1 cellular context compared by ENCODE assay signal in the genomic region with DNA sequence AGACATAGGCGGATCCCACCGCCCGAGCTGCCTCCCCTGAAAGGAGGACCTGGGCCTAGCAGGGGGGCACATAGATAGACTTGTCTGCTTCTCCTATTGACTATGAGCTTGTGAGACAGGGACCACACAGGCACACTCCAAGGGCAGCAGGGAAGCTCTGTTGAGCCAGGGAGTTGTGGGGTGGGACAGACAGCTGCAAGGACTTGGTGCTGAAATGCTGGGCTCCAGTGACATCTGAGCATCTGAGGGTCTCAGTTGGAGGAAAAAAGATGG.
TF ChIP-seq lines count a peak whose summit lies in the region.

No MANE protein-coding gene starts in this region.

TF ChIP-seq in HepG2, 621 proteins besides CTCF, POLR2A, EP300 and RAD21:
- no peak for TF ChIP-seq PLRG1 (conservative IDR thresholded peaks at IDR 0.05)
- TF ChIP-seq, protein P1, sequence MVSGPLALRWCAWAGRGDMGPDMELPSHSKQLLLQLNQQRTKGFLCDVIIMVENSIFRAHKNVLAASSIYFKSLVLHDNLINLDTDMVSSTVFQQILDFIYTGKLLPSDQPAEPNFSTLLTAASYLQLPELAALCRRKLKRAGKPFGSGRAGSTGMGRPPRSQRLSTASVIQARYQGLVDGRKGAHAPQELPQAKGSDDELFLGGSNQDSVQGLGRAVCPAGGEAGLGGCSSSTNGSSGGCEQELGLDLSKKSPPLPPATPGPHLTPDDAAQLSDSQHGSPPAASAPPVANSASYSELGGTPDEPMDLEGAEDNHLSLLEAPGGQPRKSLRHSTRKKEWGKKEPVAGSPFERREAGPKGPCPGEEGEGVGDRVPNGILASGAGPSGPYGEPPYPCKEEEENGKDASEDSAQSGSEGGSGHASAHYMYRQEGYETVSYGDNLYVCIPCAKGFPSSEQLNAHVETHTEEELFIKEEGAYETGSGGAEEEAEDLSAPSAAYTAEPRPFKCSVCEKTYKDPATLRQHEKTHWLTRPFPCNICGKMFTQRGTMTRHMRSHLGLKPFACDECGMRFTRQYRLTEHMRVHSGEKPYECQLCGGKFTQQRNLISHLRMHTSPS (CRISPR knock-in tag; IDR thresholded peaks at IDR 0.05; ENCODE audit: low read depth) = no peak
- TF ChIP-seq ZBTB20 (CRISPR knock-in tag; IDR thresholded peaks at IDR 0.05; ENCODE audit: borderline replicate concordance, low read depth) = no peak
- TF ChIP-seq IRF2 (CRISPR knock-in tag; IDR thresholded peaks at IDR 0.05) = no peak
- TF ChIP-seq, protein P2, sequence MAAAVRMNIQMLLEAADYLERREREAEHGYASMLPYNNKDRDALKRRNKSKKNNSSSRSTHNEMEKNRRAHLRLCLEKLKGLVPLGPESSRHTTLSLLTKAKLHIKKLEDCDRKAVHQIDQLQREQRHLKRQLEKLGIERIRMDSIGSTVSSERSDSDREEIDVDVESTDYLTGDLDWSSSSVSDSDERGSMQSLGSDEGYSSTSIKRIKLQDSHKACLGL (CRISPR knock-in tag; IDR thresholded peaks at IDR 0.05) = no peak
- no peak for TF ChIP-seq NR1H2 (CRISPR knock-in tag; IDR thresholded peaks at IDR 0.05; ENCODE audit: borderline replicate concordance, low read depth)
- no peak for TF ChIP-seq ZSCAN30 (CRISPR knock-in tag; IDR thresholded peaks at IDR 0.05)
- no peak for TF ChIP-seq BORCS8-MEF2B (CRISPR knock-in tag; IDR thresholded peaks at IDR 0.05)
- TF ChIP-seq, protein P3, sequence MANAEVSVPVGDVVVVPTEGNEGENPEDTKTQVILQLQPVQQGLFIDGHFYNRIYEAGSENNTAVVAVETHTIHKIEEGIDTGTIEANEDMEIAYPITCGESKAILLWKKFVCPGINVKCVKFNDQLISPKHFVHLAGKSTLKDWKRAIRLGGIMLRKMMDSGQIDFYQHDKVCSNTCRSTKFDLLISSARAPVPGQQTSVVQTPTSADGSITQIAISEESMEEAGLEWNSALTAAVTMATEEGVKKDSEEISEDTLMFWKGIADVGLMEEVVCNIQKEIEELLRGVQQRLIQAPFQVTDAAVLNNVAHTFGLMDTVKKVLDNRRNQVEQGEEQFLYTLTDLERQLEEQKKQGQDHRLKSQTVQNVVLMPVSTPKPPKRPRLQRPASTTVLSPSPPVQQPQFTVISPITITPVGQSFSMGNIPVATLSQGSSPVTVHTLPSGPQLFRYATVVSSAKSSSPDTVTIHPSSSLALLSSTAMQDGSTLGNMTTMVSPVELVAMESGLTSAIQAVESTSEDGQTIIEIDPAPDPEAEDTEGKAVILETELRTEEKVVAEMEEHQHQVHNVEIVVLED (CRISPR knock-in tag; IDR thresholded peaks at IDR 0.05; ENCODE audit: borderline replicate concordance) = no peak
- no peak for TF ChIP-seq DBP (CRISPR knock-in tag; IDR thresholded peaks at IDR 0.05; ENCODE audit: not compliant biosample characterization)
- TF ChIP-seq, protein P4, sequence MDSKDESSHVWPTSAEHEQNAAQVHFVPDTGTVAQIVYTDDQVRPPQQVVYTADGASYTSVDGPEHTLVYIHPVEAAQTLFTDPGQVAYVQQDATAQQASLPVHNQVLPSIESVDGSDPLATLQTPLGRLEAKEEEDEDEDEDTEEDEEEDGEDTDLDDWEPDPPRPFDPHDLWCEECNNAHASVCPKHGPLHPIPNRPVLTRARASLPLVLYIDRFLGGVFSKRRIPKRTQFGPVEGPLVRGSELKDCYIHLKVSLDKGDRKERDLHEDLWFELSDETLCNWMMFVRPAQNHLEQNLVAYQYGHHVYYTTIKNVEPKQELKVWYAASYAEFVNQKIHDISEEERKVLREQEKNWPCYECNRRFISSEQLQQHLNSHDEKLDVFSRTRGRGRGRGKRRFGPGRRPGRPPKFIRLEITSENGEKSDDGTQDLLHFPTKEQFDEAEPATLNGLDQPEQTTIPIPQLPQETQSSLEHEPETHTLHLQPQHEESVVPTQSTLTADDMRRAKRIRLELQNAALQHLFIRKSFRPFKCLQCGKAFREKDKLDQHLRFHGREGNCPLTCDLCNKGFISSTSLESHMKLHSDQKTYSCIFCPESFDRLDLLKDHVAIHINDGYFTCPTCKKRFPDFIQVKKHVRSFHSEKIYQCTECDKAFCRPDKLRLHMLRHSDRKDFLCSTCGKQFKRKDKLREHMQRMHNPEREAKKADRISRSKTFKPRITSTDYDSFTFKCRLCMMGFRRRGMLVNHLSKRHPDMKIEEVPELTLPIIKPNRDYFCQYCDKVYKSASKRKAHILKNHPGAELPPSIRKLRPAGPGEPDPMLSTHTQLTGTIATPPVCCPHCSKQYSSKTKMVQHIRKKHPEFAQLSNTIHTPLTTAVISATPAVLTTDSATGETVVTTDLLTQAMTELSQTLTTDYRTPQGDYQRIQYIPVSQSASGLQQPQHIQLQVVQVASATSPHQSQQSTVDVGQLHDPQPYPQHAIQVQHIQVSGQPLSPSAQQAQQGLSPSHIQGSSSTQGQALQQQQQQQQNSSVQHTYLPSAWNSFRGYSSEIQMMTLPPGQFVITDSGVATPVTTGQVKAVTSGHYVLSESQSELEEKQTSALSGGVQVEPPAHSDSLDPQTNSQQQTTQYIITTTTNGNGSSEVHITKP (CRISPR knock-in tag; IDR thresholded peaks at IDR 0.05; ENCODE audit: low read depth) = no peak
- no peak for TF ChIP-seq ATF1 (CRISPR knock-in tag; IDR thresholded peaks at IDR 0.05)
- no peak for TF ChIP-seq POLR2G (IDR thresholded peaks at IDR 0.05; ENCODE audit: low read depth, low read length)
- no peak for TF ChIP-seq STAG1 (CRISPR knock-in tag; IDR thresholded peaks at IDR 0.05)
- no peak for TF ChIP-seq MEIS1 (CRISPR knock-in tag; IDR thresholded peaks at IDR 0.05; ENCODE audit: borderline replicate concordance)
- TF ChIP-seq ZNF205 (CRISPR knock-in tag; IDR thresholded peaks at IDR 0.05) = no peak
- TF ChIP-seq, protein P5, sequence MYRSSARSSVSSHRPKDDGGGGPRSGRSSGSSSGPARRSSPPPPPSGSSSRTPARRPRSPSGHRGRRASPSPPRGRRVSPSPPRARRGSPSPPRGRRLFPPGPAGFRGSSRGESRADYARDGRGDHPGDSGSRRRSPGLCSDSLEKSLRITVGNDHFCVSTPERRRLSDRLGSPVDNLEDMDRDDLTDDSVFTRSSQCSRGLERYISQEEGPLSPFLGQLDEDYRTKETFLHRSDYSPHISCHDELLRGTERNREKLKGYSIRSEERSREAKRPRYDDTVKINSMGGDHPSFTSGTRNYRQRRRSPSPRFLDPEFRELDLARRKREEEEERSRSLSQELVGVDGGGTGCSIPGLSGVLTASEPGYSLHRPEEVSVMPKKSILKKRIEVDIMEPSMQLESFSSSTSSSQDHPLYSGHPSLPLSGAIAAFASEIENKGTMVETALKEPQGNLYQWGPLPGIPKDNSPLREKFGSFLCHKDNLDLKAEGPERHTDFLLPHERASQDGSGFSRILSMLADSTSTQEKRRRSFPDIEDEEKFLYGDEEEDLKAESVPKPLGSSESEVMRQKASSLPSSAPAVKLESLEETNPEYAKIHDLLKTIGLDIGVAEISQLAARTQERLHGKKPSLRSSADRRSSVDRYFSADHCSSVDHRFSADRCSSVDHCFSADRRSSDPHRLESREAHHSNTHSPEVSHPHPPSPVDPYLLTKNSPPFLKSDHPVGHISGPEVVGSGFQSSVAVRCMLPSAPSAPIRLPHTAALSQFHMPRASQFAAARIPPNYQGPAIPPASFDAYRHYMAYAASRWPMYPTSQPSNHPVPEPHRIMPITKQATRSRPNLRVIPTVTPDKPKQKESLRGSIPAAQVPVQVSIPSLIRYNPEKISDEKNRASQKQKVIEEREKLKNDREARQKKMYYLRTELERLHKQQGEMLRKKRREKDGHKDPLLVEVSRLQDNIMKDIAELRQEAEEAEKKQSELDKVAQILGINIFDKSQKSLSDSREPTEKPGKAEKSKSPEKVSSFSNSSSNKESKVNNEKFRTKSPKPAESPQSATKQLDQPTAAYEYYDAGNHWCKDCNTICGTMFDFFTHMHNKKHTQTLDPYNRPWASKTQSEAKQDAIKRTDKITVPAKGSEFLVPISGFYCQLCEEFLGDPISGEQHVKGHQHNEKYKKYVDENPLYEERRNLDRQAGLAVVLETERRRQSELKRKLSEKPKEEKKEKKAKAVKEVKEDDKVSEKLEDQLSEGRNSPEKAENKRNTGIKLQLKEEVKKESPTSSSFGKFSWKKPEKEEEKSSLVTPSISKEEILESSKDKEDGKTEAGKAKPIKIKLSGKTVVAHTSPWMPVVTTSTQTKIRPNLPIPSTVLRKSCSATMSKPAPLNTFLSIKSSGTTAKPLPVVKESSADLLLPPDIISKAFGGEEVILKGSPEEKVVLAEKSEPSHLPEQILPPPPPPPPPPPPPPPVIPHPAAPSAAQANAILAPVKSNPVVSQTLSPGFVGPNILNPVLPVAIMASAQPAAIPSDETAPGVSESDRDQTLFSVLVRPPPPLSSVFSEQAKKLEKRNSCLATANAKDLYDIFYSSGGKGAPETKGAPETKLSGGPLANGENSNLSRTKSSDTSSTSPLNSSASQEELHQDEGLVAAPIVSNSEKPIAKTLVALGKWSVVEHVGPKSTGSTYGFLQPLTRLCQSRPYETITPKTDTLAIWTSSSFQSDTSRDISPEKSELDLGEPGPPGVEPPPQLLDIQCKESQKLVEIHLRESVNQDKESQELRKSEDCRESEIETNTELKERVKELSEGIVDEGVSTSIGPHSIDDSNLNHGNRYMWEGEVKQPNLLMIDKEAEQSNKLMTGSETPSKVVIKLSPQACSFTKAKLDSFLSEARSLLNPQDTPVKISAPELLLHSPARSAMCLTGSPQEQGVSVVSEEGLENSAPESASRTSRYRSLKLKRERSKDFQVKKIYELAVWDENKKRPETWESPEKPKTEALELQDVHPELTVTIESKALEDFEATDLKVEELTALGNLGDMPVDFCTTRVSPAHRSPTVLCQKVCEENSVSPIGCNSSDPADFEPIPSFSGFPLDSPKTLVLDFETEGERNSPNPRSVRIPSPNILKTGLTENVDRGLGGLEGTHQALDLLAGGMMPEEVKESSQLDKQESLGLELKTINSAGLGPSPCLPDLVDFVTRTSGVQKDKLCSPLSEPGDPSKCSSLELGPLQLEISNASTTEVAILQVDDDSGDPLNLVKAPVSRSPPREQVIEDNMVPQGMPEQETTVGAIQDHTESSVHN (CRISPR knock-in tag; IDR thresholded peaks at IDR 0.05) = no peak
